ENCODE assay signal across 1 cellular context in genomic region chr2:71130325-71131260, GRCh38.
TF ChIP-seq lines count a peak whose summit lies in the region.

TSS of gene MPHOSPH10 (plus strand) at chr2:71130634. CDS start at chr2:71130666, 32 bp downstream.

TF ChIP-seq in K562, 482 proteins besides CTCF, POLR2A, EP300 and RAD21 (continued from another document and continues in another):
- TF ChIP-seq RBFOX2 (IDR thresholded peaks at IDR 0.05; ENCODE audit: low read depth, low read length) (peak; percentile 97), SIN3B (IDR thresholded peaks at IDR 0.05; ENCODE audit: low read depth) (peak; percentile 93), STAT5A (IDR thresholded peaks at IDR 0.05; ENCODE audit: borderline replicate concordance, low read length) (no peak), NR0B1 (IDR thresholded peaks at IDR 0.05; ENCODE audit: partially characterized antibody) (no peak), CHD4 (IDR thresholded peaks at IDR 0.05; ENCODE audit: insufficient read depth, insufficient replicate concordance, low read depth, low read length, poor library complexity, severe bottlenecking) (no peak), NR2C1 (IDR thresholded peaks at IDR 0.05) (peak; percentile 87), NR2C1 (tag; IDR thresholded peaks at IDR 0.05) (peak; percentile 92), RBM22 (IDR thresholded peaks at IDR 0.05; ENCODE audit: low read depth, low read length, poor library complexity, severe bottlenecking) (no peak), MYNN (IDR thresholded peaks at IDR 0.05) (no peak), MYNN (CRISPR knock-in tag; IDR thresholded peaks at IDR 0.05) (no peak), SNIP1 (IDR thresholded peaks at IDR 0.05; ENCODE audit: low read depth) (no peak), MITF (IDR thresholded peaks at IDR 0.05) (no peak), NFE2L1 (tag; IDR thresholded peaks at IDR 0.05; ENCODE audit: borderline replicate concordance, low read depth) (no peak), ZNF263 (CRISPR knock-in tag; IDR thresholded peaks at IDR 0.05; ENCODE audit: borderline replicate concordance) (no peak), POLR3A (IDR thresholded peaks at IDR 0.05; ENCODE audit: borderline replicate concordance, extremely low read depth, insufficient read depth, insufficient read length) (no peak), ATF1 (CRISPR knock-in tag; IDR thresholded peaks at IDR 0.05) (no peak), ATF1 (tag; IDR thresholded peaks at IDR 0.05) (peak; percentile 81), ZBTB5 (IDR thresholded peaks at IDR 0.05) (no peak), ZNF511 (CRISPR knock-in tag; IDR thresholded peaks at IDR 0.05) (peak; percentile 8; the same call in 1 of the 2 replicates), SAFB2 (IDR thresholded peaks at IDR 0.05; ENCODE audit: borderline replicate concordance, low read depth, low read length, severe bottlenecking) (no peak), SMAD4 (CRISPR knock-in tag; conservative IDR thresholded peaks at IDR 0.05) (no peak; the same call in 1 of the 2 replicates), NCOA6 (IDR thresholded peaks at IDR 0.05) (no peak), FUS (optimal IDR thresholded peaks at IDR 0.05; ENCODE audit: low read depth, low read length) (no peak), HNRNPH1 (optimal IDR thresholded peaks at IDR 0.05; ENCODE audit: low read depth, low read length) (no peak), ZNF589 (CRISPR knock-in tag; IDR thresholded peaks at IDR 0.05; ENCODE audit: low read depth) (no peak), PCBP1 (IDR thresholded peaks at IDR 0.05; ENCODE audit: low read depth, low read length, poor library complexity, severe bottlenecking) (peak; percentile 65), ZBTB26 (CRISPR knock-in tag; IDR thresholded peaks at IDR 0.05) (no peak), PHF21A (IDR thresholded peaks at IDR 0.05; ENCODE audit: borderline replicate concordance, low read depth) (no peak; the same call in 1 of the 2 replicates), BRF1 (IDR thresholded peaks at IDR 0.05; ENCODE audit: borderline replicate concordance, extremely low read depth, insufficient read length) (no peak), CSDE1 (IDR thresholded peaks at IDR 0.05) (no peak), MAFG (tag; conservative IDR thresholded peaks at IDR 0.05) (no peak), MIER1 (IDR thresholded peaks at IDR 0.05; ENCODE audit: low read depth) (no peak), ID3 (CRISPR knock-in tag; IDR thresholded peaks at IDR 0.05) (no peak), ID3 (tag; IDR thresholded peaks at IDR 0.05) (no peak), IRF2 (CRISPR knock-in tag; IDR thresholded peaks at IDR 0.05) (no peak), TRIM24 (IDR thresholded peaks at IDR 0.05) (peak in 1 of 2 experiments; percentile 99; a peak in 2 of 4 replicates), LEF1 (IDR thresholded peaks at IDR 0.05) (no peak), ZNF347 (CRISPR knock-in tag; IDR thresholded peaks at IDR 0.05; ENCODE audit: low read depth) (no peak), CREB5 (CRISPR knock-in tag; IDR thresholded peaks at IDR 0.05) (peak; percentile 73; the same call in 1 of the 2 replicates), ZNF175 (CRISPR knock-in tag; IDR thresholded peaks at IDR 0.05; ENCODE audit: low read depth) (no peak), ARNT (IDR thresholded peaks at IDR 0.05) (peak; percentile 32 to 51; a peak in 2 of 4 replicates), ZNF232 (CRISPR knock-in tag; IDR thresholded peaks at IDR 0.05) (no peak), ATF3 (IDR thresholded peaks at IDR 0.05) (no peak), ATF3 (CRISPR knock-in tag; conservative IDR thresholded peaks at IDR 0.05) (peak; percentile 87), BCL6 (CRISPR knock-in tag; IDR thresholded peaks at IDR 0.05) (no peak), HDAC3 (IDR thresholded peaks at IDR 0.05; ENCODE audit: borderline replicate concordance, partially characterized antibody) (no peak), ZNF174 (CRISPR knock-in tag; IDR thresholded peaks at IDR 0.05) (no peak), CEBPZ (IDR thresholded peaks at IDR 0.05; ENCODE audit: borderline replicate concordance, low read depth, low read length) (no peak), GABPB1 (CRISPR knock-in tag; IDR thresholded peaks at IDR 0.05) (peak; percentile 98), HBP1 (CRISPR knock-in tag; IDR thresholded peaks at IDR 0.05) (no peak), XRCC5 (IDR thresholded peaks at IDR 0.05; ENCODE audit: low read depth, low read length) (peak; percentile 81; the same call in 1 of the 2 replicates), ATF4 (CRISPR knock-in tag; IDR thresholded peaks at IDR 0.05) (peak; percentile 25; the same call in 1 of the 2 replicates), ZNF24 (IDR thresholded peaks at IDR 0.05) (no peak), RBM15 (IDR thresholded peaks at IDR 0.05; ENCODE audit: insufficient read depth, low read length) (no peak), PCBP2 (IDR thresholded peaks at IDR 0.05; ENCODE audit: low read depth, low read length, poor library complexity, severe bottlenecking) (no peak), HNRNPK (IDR thresholded peaks at IDR 0.05; ENCODE audit: low read depth, low read length, poor library complexity, severe bottlenecking) (no peak), TRIM28 (IDR thresholded peaks at IDR 0.05) (no peak)
